Comparison of ENCODE assay signal across 1 cellular context in the genomic region with DNA sequence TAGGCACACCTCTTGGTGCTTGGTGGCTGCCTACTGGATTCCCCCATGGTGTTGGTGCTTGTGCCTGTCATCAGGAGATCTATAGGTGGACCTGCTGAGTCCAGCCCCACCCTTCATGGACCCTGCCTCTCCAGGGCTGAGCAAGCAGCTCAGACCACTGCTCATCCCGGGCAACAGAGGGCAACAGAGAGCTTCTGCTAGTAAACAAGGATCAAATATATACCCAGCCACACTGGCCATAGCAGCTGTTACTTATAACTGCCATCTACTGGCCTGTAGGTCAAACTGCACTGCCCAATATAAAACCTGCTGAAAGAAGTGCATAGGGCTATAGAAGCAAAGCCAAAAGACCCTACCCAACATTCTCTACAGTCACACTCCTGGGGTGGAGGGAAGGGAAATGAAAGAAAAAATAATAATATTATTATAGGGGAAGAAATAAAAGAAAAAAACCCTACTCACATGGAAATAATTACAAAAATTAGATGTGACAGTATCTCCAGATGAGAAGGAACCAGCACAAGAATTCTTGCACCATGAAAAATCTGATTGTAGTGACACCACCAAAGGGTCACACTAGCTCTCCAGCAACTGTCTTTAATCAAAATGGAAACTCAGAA.
A peak's percentile ranks its signal among the peaks of the same experiment; 100 is the strongest.
TF ChIP-seq lines count a peak whose summit lies in the region.

No MANE protein-coding gene starts in this region.

TF ChIP-seq in HepG2, 621 proteins besides CTCF, POLR2A, EP300 and RAD21:
- TF ChIP-seq ZNF574 (CRISPR knock-in tag; IDR thresholded peaks at IDR 0.05), result peak; percentile 78
- TF ChIP-seq FIP1L1 (IDR thresholded peaks at IDR 0.05; ENCODE audit: borderline replicate concordance, insufficient read depth, low read depth, low read length), result no peak
- no peak for TF ChIP-seq NFYC (CRISPR knock-in tag; IDR thresholded peaks at IDR 0.05)
- TF ChIP-seq FOXA1 (IDR thresholded peaks at IDR 0.05), result no peak
- 0 out of 2 replicates have a peak, but pooled peaks have one; percentile 36 for TF ChIP-seq FOXA1 (CRISPR knock-in tag; IDR thresholded peaks at IDR 0.05)
- peak; percentile 41 for TF ChIP-seq STAG1 (CRISPR knock-in tag; IDR thresholded peaks at IDR 0.05)
- TF ChIP-seq TFAP4 (IDR thresholded peaks at IDR 0.05; ENCODE audit: borderline replicate concordance, low read depth), result peak; percentile 30; the same call in 1 of the 2 replicates
- peak; percentile 29; the same call in 1 of the 2 replicates for TF ChIP-seq ZMYM4 (CRISPR knock-in tag; IDR thresholded peaks at IDR 0.05)
- TF ChIP-seq ZFP1 (CRISPR knock-in tag; IDR thresholded peaks at IDR 0.05), result peak; percentile 98; the same call in 1 of the 2 replicates
